Comparison of ENCODE assay signal across 8 cellular contexts in genomic region chr12:642633-643477, GRCh38. TPM values are rescaled to one million over a fixed set of nuclear protein-coding genes. Genes with fewer than 3 reads are reported as not detected.
DNase-seq lines count a peak whose midpoint lies in the region; ATAC-seq and TF ChIP-seq lines count a peak whose summit lies in the region.

No MANE protein-coding gene starts in this region.

- intact Hi-C loops in sciatic nerve (cut with DNase I): loop anchor here (10.0 kb wide), 1 partner anchor 68 kb away; no protein-coding TSS in a partner anchor

- 2% methylated on average over 96 of the region's 96 CpGs for WGBS in HUES64

- DNase-seq in DMS153 treated with DMSO at 0.1 percent for 48 hours (lab: John Stamatoyannopoulos, UW; ENCODE audit: unreplicated experiment): peak; percentile 29
- DNase-seq in T-helper 9 cell: peak; percentile 71
- DNase-seq in astrocyte of the cerebellum (ENCODE audit: low read depth): no peak
- peak in 42 of 51 donors; percentile 18 to 77 (median 48) for DNase-seq in hypothalamus (lab: John Stamatoyannopoulos, UW)
- peak; percentile 81 for DNase-seq in sciatic nerve (ENCODE audit: low spot score)
- no peak for DNase-seq in NCI-H1105 treated with DMSO at 0.1 percent for 48 hours (lab: John Stamatoyannopoulos, UW)

- H3K27me3 ChIP-seq in HUES64 (ENCODE audit: insufficient read depth, low read length): peaks cover 5% of the 10 kb centered on the region

- in situ Hi-C loops in astrocyte of the cerebellum (cut with HindIII; ENCODE audit: low sequenced_read_pairs): loop anchor here (10.0 kb wide), 1 partner anchor 142 kb away; no protein-coding TSS in a partner anchor

- H3K4me3 ChIP-seq in HUES64 (ENCODE audit: low read length): peak overlapping the region; percentile 61
- H3K4me3 ChIP-seq in astrocyte of the cerebellum (ENCODE audit: low read depth, low read length): peak overlapping the region; percentile 31

- peak; percentile 22 for TF ChIP-seq CTCF in astrocyte of the cerebellum (IDR thresholded peaks at IDR 0.05; ENCODE audit: low read depth, low read length, missing control alignments)

- peak overlapping the region; percentile 91 for H3K9ac ChIP-seq in HUES64 (ENCODE audit: low read depth, low read length)

- ATAC-seq in GM21360 (IDR thresholded peaks at IDR 0.05; ENCODE audit: unreplicated experiment) (peak; percentile 57), sciatic nerve (peak; percentile 68)

- no peaks in the 10 kb centered on the region for H3K36me3 ChIP-seq in HUES64 (ENCODE audit: insufficient read depth, low read length)

- peak overlapping the region; percentile 56 for H3K27ac ChIP-seq in HUES64 (ENCODE audit: low read depth, low read length)

- peaks cover 5% of the 10 kb centered on the region; the same call in 1 of the 2 replicates for H3K4me1 ChIP-seq in HUES64 (ENCODE audit: insufficient read depth, low read length)

- H3K9me3 ChIP-seq in HUES64 (ENCODE audit: insufficient read depth, low read depth, low read length): no peaks in the 10 kb centered on the region

RNA-seq across cellular contexts. Expression of gene NINJ2, which starts 20.4 kb away (rescaled TPM):
- not detected for polyA plus RNA-seq in HUES64 (2013, experiment 1 of 2)
- not detected for polyA plus RNA-seq in HUES64 (2013, experiment 2 of 2)
- total RNA-seq in sciatic nerve: 6.2 TPM

Comparison
In these comparisons a context has a peak if more than half of its experiments do, and no peak if none do; other contexts are left out.
1. DNase-seq: peak in DMS153 treated with DMSO at 0.1 percent for 48 hours (single experiment), T-helper 9 cell (single experiment), hypothalamus (42 of 51) and sciatic nerve (single experiment); none in astrocyte of the cerebellum (single experiment) and NCI-H1105 treated with DMSO at 0.1 percent for 48 hours (single experiment).